ENCODE assay signal across 8 cellular contexts in genomic region chr9:3441197-3441816, GRCh38.
A peak's percentile ranks its signal among the peaks of the same experiment; 100 is the strongest.
DNase-seq lines count a peak whose midpoint lies in the region; ATAC-seq, FAIRE-seq and TF ChIP-seq lines count a peak whose summit lies in the region.

No MANE protein-coding gene starts in this region.

- peaks cover 7% of the 10 kb centered on the region for H3K36me3 Mint-ChIP-seq in CD4-positive, CD25-positive, alpha-beta regulatory T cell
- no peaks in the 10 kb centered on the region for H3K36me3 Mint-ChIP-seq in activated CD8-positive, alpha-beta T cell treated with anti-CD3 and anti-CD28 coated beads, Interleukin-2, amount 10 ng/mL, durations not matched to agents 7 days and 5 days (ENCODE audit: low read depth)

- no peaks in the 10 kb centered on the region for H3K36me3 ChIP-seq in CD4-positive, CD25-positive, alpha-beta regulatory T cell (ENCODE audit: control insufficient read depth, insufficient read depth, low read length)
- no peaks in the 10 kb centered on the region for H3K36me3 ChIP-seq in psoas muscle (ENCODE audit: insufficient read depth in 1 of 2, low read depth in 1 of 2)

- FAIRE-seq in GM12892 (lab: Jason Lieb, UNC) = no peak

- H3K27me3 Mint-ChIP-seq in CD4-positive, CD25-positive, alpha-beta regulatory T cell = no peaks in the 10 kb centered on the region
- no peaks in the 10 kb centered on the region for H3K27me3 Mint-ChIP-seq in activated CD8-positive, alpha-beta T cell treated with anti-CD3 and anti-CD28 coated beads, Interleukin-2, amount 10 ng/mL, durations not matched to agents 7 days and 5 days (ENCODE audit: low read depth)

- peak; percentile 76 for TF ChIP-seq CTCF in fibroblast of the aortic adventitia (IDR thresholded peaks at IDR 0.05; ENCODE audit: insufficient read depth, low read length)
- peak; percentile 47 for TF ChIP-seq CTCF in psoas muscle (IDR thresholded peaks at IDR 0.05)

- no peak overlapping the region for H3K4me3 ChIP-seq in CD4-positive, CD25-positive, alpha-beta regulatory T cell (ENCODE audit: low read depth, low read length)
- H3K4me3 ChIP-seq in fibroblast of the aortic adventitia (ENCODE audit: low read depth, low read length) (no peak overlapping the region), psoas muscle (no peak overlapping the region)

- no peaks in the 10 kb centered on the region for H3K4me1 ChIP-seq in CD4-positive, CD25-positive, alpha-beta regulatory T cell (ENCODE audit: control insufficient read depth, insufficient read depth, low read length, poor library complexity, severe bottlenecking)
- H3K4me1 ChIP-seq in psoas muscle = peaks cover 11% of the 10 kb centered on the region

- CTCF ChIA-PET in activated CD8-positive, alpha-beta T cell treated with anti-CD3 and anti-CD28 coated beads, Interleukin-2, amount 10 ng/mL, durations not matched to agents 7 days and 5 days (lab: Charles Lee) = interaction anchor here (0.6 to 6.8 kb wide), 45 partner anchors 9 to 625 kb away, joined by 3 to 106 read pairs (median 4); no protein-coding TSS in a partner anchor

- POLR2A ChIA-PET in activated CD8-positive, alpha-beta T cell treated with anti-CD3 and anti-CD28 coated beads, Interleukin-2, amount 10 ng/mL, durations not matched to agents 7 days and 5 days (lab: Charles Lee) = no interaction called here

- intact Hi-C loops in psoas muscle (cut with DNase I) = loop anchor here in 1 of 2 donors (10.0 kb wide), 1 partner anchor 187 kb away; no protein-coding TSS in a partner anchor

- peaks cover 3 to 10% (median 10%) of the 10 kb centered on the region in 4 donors for H3K4me1 Mint-ChIP-seq in CD4-positive, CD25-positive, alpha-beta regulatory T cell
- H3K4me1 Mint-ChIP-seq in activated CD8-positive, alpha-beta T cell treated with anti-CD3 and anti-CD28 coated beads, Interleukin-2, amount 10 ng/mL, durations not matched to agents 7 days and 5 days (ENCODE audit: low read depth) = peaks cover 2% of the 10 kb centered on the region

- WGBS in psoas muscle, 3 donors = 86 to 89% (median 89%) methylated on average over 7 of the region's 7 CpGs

- peak overlapping the region in 1 of 3 donors; percentile 9 for H3K27ac Mint-ChIP-seq in CD4-positive, CD25-positive, alpha-beta regulatory T cell
- no peak overlapping the region for H3K27ac Mint-ChIP-seq in activated CD8-positive, alpha-beta T cell treated with anti-CD3 and anti-CD28 coated beads, Interleukin-2, amount 10 ng/mL, durations not matched to agents 7 days and 5 days

- H3K4me3 Mint-ChIP-seq in CD4-positive, CD25-positive, alpha-beta regulatory T cell = no peak overlapping the region
- H3K4me3 Mint-ChIP-seq in activated CD8-positive, alpha-beta T cell treated with anti-CD3 and anti-CD28 coated beads, Interleukin-2, amount 10 ng/mL, durations not matched to agents 7 days and 5 days = no peak overlapping the region

- peak; percentile 2 to 74 (median 47) for DNase-seq in CD4-positive, CD25-positive, alpha-beta regulatory T cell
- DNase-seq in NCI-H460 (ENCODE audit: extremely low read depth, low read depth) = peak; percentile 37
- peak; percentile 61 for DNase-seq in activated CD8-positive, alpha-beta T cell treated with anti-CD3 and anti-CD28 coated beads, Interleukin-2, amount 10 ng/mL, durations not matched to agents 7 days and 5 days
- peak; percentile 79 for DNase-seq in fibroblast of the aortic adventitia (ENCODE audit: low read depth)
- DNase-seq in psoas muscle = no peak
- no peak for DNase-seq in GM12892 (ENCODE audit: insufficient read length)

- H3K9me3 ChIP-seq in CD4-positive, CD25-positive, alpha-beta regulatory T cell (ENCODE audit: control insufficient read depth in 2 of 2, low read length in 2 of 2) = no peaks in the 10 kb centered on the region
- no peaks in the 10 kb centered on the region for H3K9me3 ChIP-seq in psoas muscle

- no peak overlapping the region for H3K27ac ChIP-seq in CD4-positive, CD25-positive, alpha-beta regulatory T cell (ENCODE audit: insufficient read depth, low read length, poor library complexity, severe bottlenecking)
- H3K27ac ChIP-seq in psoas muscle = no peak overlapping the region

- no peak for TF ChIP-seq POLR2A in GM12892 (IDR thresholded peaks at IDR 0.05; ENCODE audit: low read depth, low read length)

- H3K27me3 ChIP-seq in CD4-positive, CD25-positive, alpha-beta regulatory T cell (ENCODE audit: control insufficient read depth, insufficient read depth, low read length) = no peaks in the 10 kb centered on the region
- H3K27me3 ChIP-seq in psoas muscle (ENCODE audit: insufficient read depth in 3 of 3, low read length in 2 of 3) = no peaks in the 10 kb centered on the region

- ATAC-seq in CD4-positive, CD25-positive, alpha-beta regulatory T cell (ENCODE audit: low read depth in 2 of 2) = peak; percentile 62 to 64
- ATAC-seq in GM18909 (IDR thresholded peaks at IDR 0.05; ENCODE audit: poor library complexity, unreplicated experiment) (peak; percentile 97), HG03103 (IDR thresholded peaks at IDR 0.05; ENCODE audit: low read depth, unreplicated experiment) (peak; percentile 91), psoas muscle (peak in 3 of 4 donors; percentile 70 to 78 (median 73))
- ATAC-seq in activated CD8-positive, alpha-beta T cell treated with anti-CD3 and anti-CD28 coated beads, Interleukin-2, amount 10 ng/mL, durations not matched to agents 7 days and 5 days = peak; percentile 74

- no peaks in the 10 kb centered on the region for H3K9me3 Mint-ChIP-seq in CD4-positive, CD25-positive, alpha-beta regulatory T cell
- H3K9me3 Mint-ChIP-seq in activated CD8-positive, alpha-beta T cell treated with anti-CD3 and anti-CD28 coated beads, Interleukin-2, amount 10 ng/mL, durations not matched to agents 7 days and 5 days (ENCODE audit: insufficient read depth) = no peaks in the 10 kb centered on the region

Comparison
In these comparisons a context has a peak if more than half of its experiments do, and no peak if none do; other contexts are left out.
1. DNase-seq: peak in CD4-positive, CD25-positive, alpha-beta regulatory T cell (3 of 3), NCI-H460 (single experiment), activated CD8-positive, alpha-beta T cell treated with anti-CD3 and anti-CD28 coated beads, Interleukin-2, amount 10 ng/mL, durations not matched to agents 7 days and 5 days (single experiment) and fibroblast of the aortic adventitia (single experiment); none in psoas muscle (0 of 2) and GM12892 (single experiment).
2. Peak in every context shown above with its lines, with median percentiles within 50 percentile points of each other: ATAC-seq.